9 cellular contexts compared by ENCODE assay signal in the genomic region with DNA sequence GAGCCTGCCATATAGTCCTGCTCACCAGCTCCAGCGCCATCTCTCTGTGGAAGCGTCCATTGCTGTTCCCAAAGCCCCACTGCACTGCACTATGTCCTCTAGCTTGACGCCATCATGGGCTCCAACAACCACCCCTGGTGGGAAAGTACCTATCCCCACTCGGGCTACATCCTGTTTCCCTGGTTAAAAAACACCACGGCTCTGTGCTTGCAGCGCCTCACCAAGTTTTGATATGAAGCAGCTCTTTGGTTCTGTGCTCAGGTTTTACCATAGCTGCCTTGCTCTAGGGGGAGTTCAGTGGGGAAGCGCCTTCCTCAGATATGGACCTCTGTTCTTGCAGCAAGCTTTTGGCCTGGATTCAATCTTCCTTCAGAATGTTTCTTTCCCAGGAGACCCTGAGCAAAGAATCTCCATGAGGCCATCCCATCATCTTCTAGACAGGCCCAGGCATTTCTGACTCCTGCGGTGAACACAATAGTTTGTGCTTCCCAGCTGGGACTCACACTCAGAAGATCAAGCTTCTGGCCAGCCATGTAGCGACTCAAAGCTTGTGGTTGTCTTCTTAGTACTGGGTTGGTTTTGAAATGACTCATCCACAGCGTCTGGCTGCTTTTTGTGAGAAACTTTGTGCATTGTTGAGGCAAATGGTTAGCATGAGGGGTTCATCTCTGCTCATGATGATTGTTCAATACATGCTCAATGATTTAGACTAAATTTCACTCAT. TPM values are rescaled to one million over a fixed set of nuclear protein-coding genes. Genes with fewer than 3 reads are reported as not detected.
DNase-seq lines count a peak whose midpoint lies in the region; ATAC-seq and TF ChIP-seq lines count a peak whose summit lies in the region.
"Had no signal": no experiment of that assay in that cellular context is flagged by ENCODE, and none has a peak within 500 bp of the region (broad histone marks: within the 10 kb centered on the region; RNA-seq: fewer than 3 reads in every experiment).

No MANE protein-coding gene starts in this region.

- intact Hi-C loops in tibial artery (cut with DNase I; ENCODE audit: low total_unique reads) = no loop called here

- H3K9me3 ChIP-seq in tibial artery = no peaks in the 10 kb centered on the region

- no peak overlapping the region for H3K4me3 ChIP-seq in tibial artery

- no peak overlapping the region for H3K27ac ChIP-seq in caudate nucleus (ENCODE audit: low read depth, low read length)
- no peak overlapping the region for H3K27ac ChIP-seq in tibial artery

- H3K4me1 ChIP-seq in tibial artery = no peaks in the 10 kb centered on the region

- no peaks in the 10 kb centered on the region for H3K27me3 ChIP-seq in tibial artery

- no peaks in the 10 kb centered on the region for H3K36me3 ChIP-seq in tibial artery

- peak overlapping the region; percentile 96 for H3K4me3 Mint-ChIP-seq in natural killer cell treated with Interleukin-12 subunit alpha and Interleukin-12 subunit beta and Interleukin-15 and Interleukin-18, amount 100 ng/mL, for 72 hours
- H3K4me3 Mint-ChIP-seq: naive B cell had no signal

- peaks cover 26% of the 10 kb centered on the region for H3K36me3 Mint-ChIP-seq in natural killer cell treated with Interleukin-12 subunit alpha and Interleukin-12 subunit beta and Interleukin-15 and Interleukin-18, amount 100 ng/mL, for 72 hours
- H3K36me3 Mint-ChIP-seq: naive B cell had no signal

- peaks cover 0 to 18% of the 10 kb centered on the region in 2 donors for H3K27me3 Mint-ChIP-seq in natural killer cell treated with Interleukin-12 subunit alpha and Interleukin-12 subunit beta and Interleukin-15 and Interleukin-18, amount 100 ng/mL, for 72 hours

- peaks cover 3% of the 10 kb centered on the region for H3K9me3 Mint-ChIP-seq in natural killer cell treated with Interleukin-12 subunit alpha and Interleukin-12 subunit beta and Interleukin-15 and Interleukin-18, amount 100 ng/mL, for 72 hours

- ATAC-seq in GM19324 (IDR thresholded peaks at IDR 0.05; ENCODE audit: low FRiP score, unreplicated experiment) (peak; percentile 74), HG03175 (IDR thresholded peaks at IDR 0.05; ENCODE audit: unreplicated experiment) (peak; percentile 92)
- peak; percentile 81 to 91 for ATAC-seq in natural killer cell treated with Interleukin-12 subunit alpha and Interleukin-12 subunit beta and Interleukin-15 and Interleukin-18, amount 100 ng/mL, for 72 hours

- no peak for TF ChIP-seq CTCF in tibial artery (IDR thresholded peaks at IDR 0.05)

- DNase-seq in activated T-cell treated with anti-CD3 and anti-CD28 coated beads for 1 hour (ENCODE audit: low read depth) (peak; percentile 16), NCI-H345 treated with DMSO at 0.1 percent for 48 hours (lab: John Stamatoyannopoulos, UW; ENCODE audit: unreplicated experiment) (no peak), caudate nucleus (lab: John Stamatoyannopoulos, UW) (no peak), NCI-H1694 treated with DMSO at 0.1 percent for 48 hours (lab: John Stamatoyannopoulos, UW) (no peak), tibial artery (no peak)
- DNase-seq in natural killer cell treated with Interleukin-12 subunit alpha and Interleukin-12 subunit beta and Interleukin-15 and Interleukin-18, amount 100 ng/mL, for 72 hours (ENCODE audit: low spot score) = peak; percentile 76
- DNase-seq: naive B cell had no signal

- peak overlapping the region; percentile 67 to 98 for H3K27ac Mint-ChIP-seq in natural killer cell treated with Interleukin-12 subunit alpha and Interleukin-12 subunit beta and Interleukin-15 and Interleukin-18, amount 100 ng/mL, for 72 hours

- H3K4me1 Mint-ChIP-seq in natural killer cell treated with Interleukin-12 subunit alpha and Interleukin-12 subunit beta and Interleukin-15 and Interleukin-18, amount 100 ng/mL, for 72 hours (ENCODE audit: low read depth in 2 of 2) = peaks cover 23 to 55% of the 10 kb centered on the region in 2 donors

RNA-seq across cellular contexts. Expression of gene DYNLRB2, which starts 39.5 kb away (rescaled TPM):
- total RNA-seq in natural killer cell treated with Interleukin-12 subunit alpha and Interleukin-12 subunit beta and Interleukin-15 and Interleukin-18, amount 100 ng/mL, for 72 hours = not detected

Comparison
In these comparisons a context has a peak if more than half of its experiments do, and no peak if none do; other contexts are left out.
1. DNase-seq: peak in activated T-cell treated with anti-CD3 and anti-CD28 coated beads for 1 hour (single experiment) and natural killer cell treated with Interleukin-12 subunit alpha and Interleukin-12 subunit beta and Interleukin-15 and Interleukin-18, amount 100 ng/mL, for 72 hours (single experiment); none in NCI-H345 treated with DMSO at 0.1 percent for 48 hours (single experiment), caudate nucleus (0 of 61), NCI-H1694 treated with DMSO at 0.1 percent for 48 hours (single experiment) and tibial artery (0 of 2).
2. Peak in every context shown above with its lines, with median percentiles within 50 percentile points of each other: ATAC-seq.